ENCODE assay signal across 1 cellular context in the genomic region with DNA sequence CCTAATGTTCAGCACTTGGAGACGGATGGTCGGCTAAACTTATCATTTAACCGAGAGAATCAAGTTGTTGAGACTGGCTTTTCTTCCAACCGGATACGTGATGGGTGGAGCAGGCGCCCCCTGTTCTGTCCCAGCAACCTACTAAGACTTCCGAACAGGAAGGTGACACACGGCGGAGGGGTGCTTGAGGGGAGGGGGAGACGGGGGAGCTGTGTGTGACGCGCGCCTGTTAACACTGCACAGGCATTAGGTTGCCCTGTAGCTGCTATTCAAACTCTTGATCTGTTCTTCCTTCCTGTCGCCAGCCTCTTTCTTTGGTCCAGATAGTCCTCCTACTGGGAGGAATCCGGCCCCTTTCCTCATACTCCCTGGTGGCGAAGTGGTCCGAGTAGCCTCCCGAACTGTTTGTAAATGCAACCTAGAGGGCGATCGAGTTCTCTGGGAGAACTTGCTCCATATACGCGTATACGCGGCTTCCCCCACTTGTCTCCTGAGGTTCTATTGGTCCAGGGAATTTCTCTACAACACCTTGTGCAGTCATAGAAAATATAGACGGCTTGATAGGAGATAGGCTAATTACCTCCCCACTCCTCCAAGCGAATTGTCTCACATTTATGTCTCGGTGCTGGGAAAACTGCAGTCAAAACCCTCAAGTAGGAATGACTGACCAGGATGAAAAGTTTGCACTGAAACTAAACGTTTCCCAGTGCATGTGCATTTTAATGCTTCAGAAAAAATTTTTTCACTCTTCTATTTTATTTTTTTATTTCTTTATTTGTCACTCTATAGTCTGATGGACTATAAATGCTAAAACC.
TF ChIP-seq lines count a peak whose summit lies in the region.

No MANE protein-coding gene starts in this region.

TF ChIP-seq in GM12878, 131 proteins besides CTCF, POLR2A, EP300 and RAD21 (continued from another document):
- no peak for TF ChIP-seq ELK1 (IDR thresholded peaks at IDR 0.05; ENCODE audit: low read depth, low read length)
- TF ChIP-seq RAD51 (IDR thresholded peaks at IDR 0.05), result no peak
- TF ChIP-seq SMARCA5 (IDR thresholded peaks at IDR 0.05), result no peak
- no peak for TF ChIP-seq NFXL1 (IDR thresholded peaks at IDR 0.05; ENCODE audit: borderline replicate concordance)
- peak; percentile 27 for TF ChIP-seq RELA (IDR thresholded peaks at IDR 0.05; ENCODE audit: borderline replicate concordance, partially characterized antibody)
- TF ChIP-seq NFIC (IDR thresholded peaks at IDR 0.05; ENCODE audit: low read depth, low read length), result no peak
- no peak for TF ChIP-seq ZZZ3 (IDR thresholded peaks at IDR 0.05; ENCODE audit: control insufficient read depth, insufficient read length, low read depth)
- no peak for TF ChIP-seq CUX1 (IDR thresholded peaks at IDR 0.05; ENCODE audit: insufficient replicate concordance, low read depth, low read length)
- TF ChIP-seq ZNF217 (IDR thresholded peaks at IDR 0.05), result no peak
TF ChIP-seq in GM12878: peak in this region for 11.
